21 cellular contexts compared by ENCODE assay signal in genomic region chr6:75393806-75394205, GRCh38.
"Had no signal": no experiment of that assay in that cellular context is flagged by ENCODE, and none has a peak within 500 bp of the region (broad histone marks: within the 10 kb centered on the region; RNA-seq: fewer than 3 reads in every experiment).

No MANE protein-coding gene starts in this region.

- DNase-seq: cortex of kidney; dorsolateral prefrontal cortex; effector CD8-positive, alpha-beta T cell; esophagus squamous epithelium; foreskin fibroblast; left colon; left ventricle myocardium superior; mesenchymal stem cell; naive B cell; sigmoid colon; stimulated activated CD4-positive, alpha-beta T cell treated with anti-CD3 and anti-CD28 coated beads, Interleukin-2, amount 100 ng/mL, for 24 hours; stimulated activated CD4-positive, alpha-beta T cell treated with anti-CD3 and anti-CD28 coated beads, Interleukin-4, amount 100 ng/mL, for 4 hours; stimulated activated naive B cell treated with anti-CD40 and anti-IgM and Interleukin-4, amounts not matched to agents 10 μg/mL and 1 μg/mL and 100 μg/mL, for 72 hours; stomach; substantia nigra; transverse colon had no signal

- H3K9me3 ChIP-seq: esophagus squamous epithelium, gastroesophageal sphincter, neutrophil, sigmoid colon, stomach, thoracic aorta, transverse colon had no signal

- ATAC-seq: gastroesophageal sphincter; left colon; left ventricle myocardium superior; stimulated activated naive B cell treated with anti-CD40 and anti-IgM and Interleukin-4, amounts not matched to agents 10 μg/mL and 1 μg/mL and 100 μg/mL, for 72 hours had no signal

- H3K27ac ChIP-seq: dorsolateral prefrontal cortex, esophagus squamous epithelium, gastroesophageal sphincter, neutrophil, sigmoid colon, skin epidermis, stomach, thoracic aorta, transverse colon had no signal

- H3K36me3 ChIP-seq: esophagus squamous epithelium, gastroesophageal sphincter, neutrophil, sigmoid colon, stomach, thoracic aorta, transverse colon had no signal

- H3K4me3 ChIP-seq: dorsolateral prefrontal cortex, esophagus squamous epithelium, gastroesophageal sphincter, lung, sigmoid colon, skin epidermis, stomach, thoracic aorta, transverse colon had no signal

- H3K27me3 ChIP-seq: dorsolateral prefrontal cortex, esophagus squamous epithelium, gastroesophageal sphincter, neutrophil, sigmoid colon, stomach, transverse colon had no signal

- H3K4me1 ChIP-seq: esophagus squamous epithelium, transverse colon had no signal
